8 cellular contexts compared by ENCODE assay signal in genomic region chr9:121201738-121202533, GRCh38. TPM values are rescaled to one million over a fixed set of nuclear protein-coding genes. Genes with fewer than 3 reads are reported as not detected.
DNase-seq lines count a peak whose midpoint lies in the region; ATAC-seq and TF ChIP-seq lines count a peak whose summit lies in the region.

RAB14 (minus strand) TSS chr9:121201869; CDS start chr9:121193412, 8,457 bp downstream.

- H3K4me3 ChIP-seq in breast epithelium: peak within 1 kb of the TSS; percentile 96 to 99 (median 96)
- peak within 1 kb of the TSS; percentile 86 for H3K4me3 ChIP-seq in iPS-18c (ENCODE audit: insufficient read depth, low read depth, low read length)
- H3K4me3 ChIP-seq in skin epidermis: peak within 1 kb of the TSS; percentile 88 to 96 (median 90)

- no peaks in the 10 kb centered on the region for H3K27me3 ChIP-seq in breast epithelium

- H3K27ac ChIP-seq in VCaP: peak within 1 kb of the TSS; percentile 96
- H3K27ac ChIP-seq in breast epithelium: peak within 1 kb of the TSS; percentile 97 to 98
- peak within 1 kb of the TSS; percentile 94 to 99 (median 99) for H3K27ac ChIP-seq in skin epidermis

- intact Hi-C loops in breast epithelium (cut with DNase I; ENCODE audit: low total_unique reads): loop anchor here (10.0 kb wide), 1 partner anchor 203 kb away; no protein-coding TSS in a partner anchor

- ATAC-seq in GM18873 (IDR thresholded peaks at IDR 0.05; ENCODE audit: low FRiP score, unreplicated experiment): peak; percentile 81
- peak; percentile 84 for ATAC-seq in HG03139 (IDR thresholded peaks at IDR 0.05; ENCODE audit: unreplicated experiment)

- TF ChIP-seq CTCF in VCaP (conservative IDR thresholded peaks at IDR 0.05) (peak; percentile 71), breast epithelium (IDR thresholded peaks at IDR 0.05) (peak; percentile 42 to 47 (median 43))

- H3K4me1 ChIP-seq in breast epithelium: peaks cover 0 to 7% of the 10 kb centered on the region in 2 donors

- peak; percentile 80 for TF ChIP-seq POLR2A in breast epithelium (IDR thresholded peaks at IDR 0.05)

- no peaks in the 10 kb centered on the region for H3K36me3 ChIP-seq in breast epithelium

- H3K9me3 ChIP-seq in breast epithelium (no peaks in the 10 kb centered on the region), iPS-18c (ENCODE audit: control insufficient read depth, insufficient read depth, low read length) (peaks cover 2% of the 10 kb centered on the region)

- DNase-seq in AG08395 (ENCODE audit: low spot score) (peak; percentile 100), NCI-H2196 treated with DMSO at 0.1 percent for 48 hours (lab: John Stamatoyannopoulos, UW; ENCODE audit: unreplicated experiment) (peak; percentile 96), breast epithelium (ENCODE audit: low spot score in 2 of 2) (peak; percentile 99 to 100)

RNA-seq across cellular contexts. Expression of gene RAB14, which starts in this region (rescaled TPM):
- total RNA-seq in breast epithelium: 10 to 100 TPM; 36.5 to 53.1 (median 41.3) TPM

Comparison
In these comparisons a context has a peak if more than half of its experiments do, and no peak if none do; other contexts are left out.
1. Peak in every context shown above with its lines: DNase-seq, ATAC-seq, H3K4me3 ChIP-seq and H3K27ac ChIP-seq.